17 cellular contexts compared by ENCODE assay signal in genomic region chr1:8158995-8159394, GRCh38.
DNase-seq lines count a peak whose midpoint lies in the region; ATAC-seq and TF ChIP-seq lines count a peak whose summit lies in the region.
"Had no signal": no experiment of that assay in that cellular context is flagged by ENCODE, and none has a peak within 500 bp of the region (broad histone marks: within the 10 kb centered on the region; RNA-seq: fewer than 3 reads in every experiment).

No MANE protein-coding gene starts in this region.

- DNase-seq in activated naive CD8-positive, alpha-beta T cell treated with anti-CD3 and anti-CD28 coated beads, Interleukin-2, amount 50 U/mL, for 24 hours = no peak
- no peak for DNase-seq in activated naive CD8-positive, alpha-beta T cell treated with anti-CD3 and anti-CD28 coated beads for 36 hours
- DNase-seq in GM20000 (ENCODE audit: low spot score) = peak; percentile 39
- DNase-seq in T-helper 17 cell = no peak
- DNase-seq in stimulated activated effector memory CD8-positive, alpha-beta T cell treated with anti-CD3 and anti-CD28 coated beads, Interleukin-12 subunit alpha, Interleukin-12 subunit beta, amount 100 ng/mL, for 72 hours (ENCODE audit: low spot score in 2 of 2) = no peak
- DNase-seq in hepatic stellate cell (ENCODE audit: low spot score) = no peak
- DNase-seq in T1000 (lab: John Stamatoyannopoulos, UW) = no peak
- DNase-seq in OCI-M1 (lab: John Stamatoyannopoulos, UW) = no peak
- DNase-seq: CD4-positive, CD25-positive, alpha-beta regulatory T cell; H9; NCI-H2029; NCI-H446; NCI-H526; NCI-H82; Peyer's patch; SIG-M5 had no signal

- no peaks in the 10 kb centered on the region for H3K9me3 Mint-ChIP-seq in activated naive CD8-positive, alpha-beta T cell treated with anti-CD3 and anti-CD28 coated beads, Interleukin-2, amount 50 U/mL, for 24 hours
- no peaks in the 10 kb centered on the region for H3K9me3 Mint-ChIP-seq in activated naive CD8-positive, alpha-beta T cell treated with anti-CD3 and anti-CD28 coated beads for 36 hours
- H3K9me3 Mint-ChIP-seq in stimulated activated effector memory CD8-positive, alpha-beta T cell treated with anti-CD3 and anti-CD28 coated beads, Interleukin-12 subunit alpha, Interleukin-12 subunit beta, amount 100 ng/mL, for 72 hours = no peaks in the 10 kb centered on the region

- peaks cover 3% of the 10 kb centered on the region for H3K4me1 Mint-ChIP-seq in activated naive CD8-positive, alpha-beta T cell treated with anti-CD3 and anti-CD28 coated beads, Interleukin-2, amount 50 U/mL, for 24 hours
- peaks cover 5% of the 10 kb centered on the region for H3K4me1 Mint-ChIP-seq in activated naive CD8-positive, alpha-beta T cell treated with anti-CD3 and anti-CD28 coated beads for 36 hours
- H3K4me1 Mint-ChIP-seq in T-helper 17 cell = peaks cover 7% of the 10 kb centered on the region
- H3K4me1 Mint-ChIP-seq in stimulated activated effector memory CD8-positive, alpha-beta T cell treated with anti-CD3 and anti-CD28 coated beads, Interleukin-12 subunit alpha, Interleukin-12 subunit beta, amount 100 ng/mL, for 72 hours = peaks cover 22% of the 10 kb centered on the region

- peaks cover 21% of the 10 kb centered on the region for H3K27me3 Mint-ChIP-seq in activated naive CD8-positive, alpha-beta T cell treated with anti-CD3 and anti-CD28 coated beads, Interleukin-2, amount 50 U/mL, for 24 hours
- peaks cover 30% of the 10 kb centered on the region for H3K27me3 Mint-ChIP-seq in activated naive CD8-positive, alpha-beta T cell treated with anti-CD3 and anti-CD28 coated beads for 36 hours
- H3K27me3 Mint-ChIP-seq in T-helper 17 cell = no peaks in the 10 kb centered on the region
- H3K27me3 Mint-ChIP-seq: CD4-positive, CD25-positive, alpha-beta regulatory T cell had no signal

- ATAC-seq in activated naive CD8-positive, alpha-beta T cell treated with anti-CD3 and anti-CD28 coated beads, Interleukin-2, amount 50 U/mL, for 24 hours = peak; percentile 28
- ATAC-seq in T-helper 17 cell = no peak
- no peak for ATAC-seq in stimulated activated effector memory CD8-positive, alpha-beta T cell treated with anti-CD3 and anti-CD28 coated beads, Interleukin-12 subunit alpha, Interleukin-12 subunit beta, amount 100 ng/mL, for 72 hours
- ATAC-seq: GM23338 had no signal

- TF ChIP-seq CTCF in GM20000 (IDR thresholded peaks at IDR 0.05; ENCODE audit: extremely low read depth, missing control alignments) = no peak

- H3K4me3 Mint-ChIP-seq in activated naive CD8-positive, alpha-beta T cell treated with anti-CD3 and anti-CD28 coated beads, Interleukin-2, amount 50 U/mL, for 24 hours = no peak overlapping the region
- H3K4me3 Mint-ChIP-seq in activated naive CD8-positive, alpha-beta T cell treated with anti-CD3 and anti-CD28 coated beads for 36 hours = no peak overlapping the region
- no peak overlapping the region for H3K4me3 Mint-ChIP-seq in T-helper 17 cell
- no peak overlapping the region for H3K4me3 Mint-ChIP-seq in stimulated activated effector memory CD8-positive, alpha-beta T cell treated with anti-CD3 and anti-CD28 coated beads, Interleukin-12 subunit alpha, Interleukin-12 subunit beta, amount 100 ng/mL, for 72 hours
- H3K4me3 Mint-ChIP-seq: CD4-positive, CD25-positive, alpha-beta regulatory T cell; GM23338; H9 had no signal

- H3K27ac Mint-ChIP-seq in activated naive CD8-positive, alpha-beta T cell treated with anti-CD3 and anti-CD28 coated beads, Interleukin-2, amount 50 U/mL, for 24 hours = no peak overlapping the region
- H3K27ac Mint-ChIP-seq in activated naive CD8-positive, alpha-beta T cell treated with anti-CD3 and anti-CD28 coated beads for 36 hours = no peak overlapping the region
- peak overlapping the region; percentile 6 for H3K27ac Mint-ChIP-seq in T-helper 17 cell
- H3K27ac Mint-ChIP-seq in stimulated activated effector memory CD8-positive, alpha-beta T cell treated with anti-CD3 and anti-CD28 coated beads, Interleukin-12 subunit alpha, Interleukin-12 subunit beta, amount 100 ng/mL, for 72 hours = peak overlapping the region; percentile 17
- H3K27ac Mint-ChIP-seq: GM23338, H9 had no signal

- no peaks in the 10 kb centered on the region for H3K9me3 ChIP-seq in T-helper 17 cell (ENCODE audit: control insufficient read depth, low read length, poor library complexity, severe bottlenecking)
- H3K9me3 ChIP-seq: Peyer's patch had no signal

- no peaks in the 10 kb centered on the region for H3K36me3 Mint-ChIP-seq in activated naive CD8-positive, alpha-beta T cell treated with anti-CD3 and anti-CD28 coated beads, Interleukin-2, amount 50 U/mL, for 24 hours (ENCODE audit: low read depth)
- H3K36me3 Mint-ChIP-seq in activated naive CD8-positive, alpha-beta T cell treated with anti-CD3 and anti-CD28 coated beads for 36 hours = no peaks in the 10 kb centered on the region
- no peaks in the 10 kb centered on the region for H3K36me3 Mint-ChIP-seq in T-helper 17 cell (ENCODE audit: low read depth)
- H3K36me3 Mint-ChIP-seq in stimulated activated effector memory CD8-positive, alpha-beta T cell treated with anti-CD3 and anti-CD28 coated beads, Interleukin-12 subunit alpha, Interleukin-12 subunit beta, amount 100 ng/mL, for 72 hours = no peaks in the 10 kb centered on the region
- H3K36me3 Mint-ChIP-seq: CD4-positive, CD25-positive, alpha-beta regulatory T cell had no signal

Comparison
In these comparisons a context has a peak if more than half of its experiments do, and no peak if none do; other contexts are left out.
1. H3K27ac Mint-ChIP-seq: peak in T-helper 17 cell (single experiment) and stimulated activated effector memory CD8-positive, alpha-beta T cell treated with anti-CD3 and anti-CD28 coated beads, Interleukin-12 subunit alpha, Interleukin-12 subunit beta, amount 100 ng/mL, for 72 hours (single experiment); none in activated naive CD8-positive, alpha-beta T cell treated with anti-CD3 and anti-CD28 coated beads, Interleukin-2, amount 50 U/mL, for 24 hours (single experiment) and activated naive CD8-positive, alpha-beta T cell treated with anti-CD3 and anti-CD28 coated beads for 36 hours (single experiment).